In genomic region chr2:134919360-134920210, GRCh38 we compare ENCODE assay signal across 8 cellular contexts. TPM values are rescaled to one million over a fixed set of nuclear protein-coding genes. Genes with fewer than 3 reads are reported as not detected.
DNase-seq lines count a peak whose midpoint lies in the region; TF ChIP-seq lines count a peak whose summit lies in the region.

No MANE protein-coding gene starts in this region.

- no peaks in the 10 kb centered on the region for H3K9me3 ChIP-seq in subcutaneous abdominal adipose tissue (ENCODE audit: control insufficient read depth in 5 of 5, low read length in 5 of 5)

- H3K27ac Mint-ChIP-seq in endothelial cell (ENCODE audit: unreplicated experiment) = peak overlapping the region; percentile 99

- TF ChIP-seq CTCF in NB4 (IDR thresholded peaks at IDR 0.05; ENCODE audit: low read depth, low read length) (no peak), endothelial cell (IDR thresholded peaks at IDR 0.05; ENCODE audit: unreplicated experiment) (no peak)

- H3K4me3 ChIP-seq in NB4 (ENCODE audit: low read depth, low read length) (peak overlapping the region; percentile 98), subcutaneous abdominal adipose tissue (ENCODE audit: low read depth in 1 of 5, low read length in 5 of 5) (peak overlapping the region; percentile 95 to 99 (median 98))

- H3K27me3 Mint-ChIP-seq in endothelial cell (ENCODE audit: unreplicated experiment) = peaks cover 14% of the 10 kb centered on the region

- peaks cover 0 to 44% (median 33%) of the 10 kb centered on the region in 5 donors for H3K4me1 ChIP-seq in subcutaneous abdominal adipose tissue (ENCODE audit: control insufficient read depth in 5 of 5, insufficient read depth in 5 of 5, low read length in 5 of 5)

- H3K36me3 ChIP-seq in subcutaneous abdominal adipose tissue (ENCODE audit: control insufficient read depth in 5 of 5, insufficient read depth in 5 of 5, low read length in 5 of 5) = peaks cover 0 to 4% (median 0%) of the 10 kb centered on the region in 5 donors

- H3K36me3 Mint-ChIP-seq in endothelial cell (ENCODE audit: low read depth, unreplicated experiment) = peaks cover 17% of the 10 kb centered on the region

- TF ChIP-seq POLR2A in NB4 (IDR thresholded peaks at IDR 0.05; ENCODE audit: extremely low read depth, insufficient read length) = no peak

- peak; percentile 31 for DNase-seq in NCI-H1092 treated with DMSO at 0.1 percent for 48 hours (lab: John Stamatoyannopoulos, UW)
- no peak for DNase-seq in NCI-H1092 (lab: John Stamatoyannopoulos, UW)
- peak; percentile 66 for DNase-seq in NB4 (ENCODE audit: low read depth)
- peak; percentile 49 for DNase-seq in activated CD4-positive, alpha-beta T cell treated with anti-CD3 and anti-CD28 coated beads, Interleukin-2, amount 50 U/mL, for 1 hour
- peak; percentile 26 for DNase-seq in endothelial cell (ENCODE audit: low spot score)
- DNase-seq in myocyte (ENCODE audit: low read depth) = peak; percentile 43
- DNase-seq in dedifferentiated amniotic fluid mesenchymal stem cell (ENCODE audit: extremely low spot score) = no peak

- peak overlapping the region; percentile 93 to 100 (median 98) for H3K9ac ChIP-seq in subcutaneous abdominal adipose tissue (ENCODE audit: low read length in 5 of 5)

- H3K27ac ChIP-seq in subcutaneous abdominal adipose tissue (ENCODE audit: low read depth, low read length) = peak overlapping the region; percentile 99

- peak overlapping the region; percentile 99 for H3K4me3 Mint-ChIP-seq in endothelial cell (ENCODE audit: unreplicated experiment)

- peaks cover 20% of the 10 kb centered on the region for H3K4me1 Mint-ChIP-seq in endothelial cell (ENCODE audit: unreplicated experiment)

- H3K27me3 ChIP-seq in subcutaneous abdominal adipose tissue (ENCODE audit: control insufficient read depth in 5 of 5, insufficient read depth in 4 of 5, low read length in 5 of 5) = no peaks in the 10 kb centered on the region

- H3K9me3 Mint-ChIP-seq in endothelial cell (ENCODE audit: unreplicated experiment) = no peaks in the 10 kb centered on the region

RNA-seq across cellular contexts. Expression of gene CCNT2, which starts 1.0 kb away (rescaled TPM):
- total RNA-seq in endothelial cell (ENCODE audit: unreplicated experiment) (49.5 TPM), myocyte (30.7 and 39.1 TPM in 2 replicates)
- 10.1 TPM for polyA plus RNA-seq in myocyte (2012)

Comparison
In these comparisons a context has a peak if more than half of its experiments do, and no peak if none do; other contexts are left out.
1. DNase-seq: peak in NCI-H1092 treated with DMSO at 0.1 percent for 48 hours (single experiment), NB4 (single experiment), activated CD4-positive, alpha-beta T cell treated with anti-CD3 and anti-CD28 coated beads, Interleukin-2, amount 50 U/mL, for 1 hour (single experiment), endothelial cell (single experiment) and myocyte (single experiment); none in NCI-H1092 (single experiment) and dedifferentiated amniotic fluid mesenchymal stem cell (single experiment).